In the genomic region with DNA sequence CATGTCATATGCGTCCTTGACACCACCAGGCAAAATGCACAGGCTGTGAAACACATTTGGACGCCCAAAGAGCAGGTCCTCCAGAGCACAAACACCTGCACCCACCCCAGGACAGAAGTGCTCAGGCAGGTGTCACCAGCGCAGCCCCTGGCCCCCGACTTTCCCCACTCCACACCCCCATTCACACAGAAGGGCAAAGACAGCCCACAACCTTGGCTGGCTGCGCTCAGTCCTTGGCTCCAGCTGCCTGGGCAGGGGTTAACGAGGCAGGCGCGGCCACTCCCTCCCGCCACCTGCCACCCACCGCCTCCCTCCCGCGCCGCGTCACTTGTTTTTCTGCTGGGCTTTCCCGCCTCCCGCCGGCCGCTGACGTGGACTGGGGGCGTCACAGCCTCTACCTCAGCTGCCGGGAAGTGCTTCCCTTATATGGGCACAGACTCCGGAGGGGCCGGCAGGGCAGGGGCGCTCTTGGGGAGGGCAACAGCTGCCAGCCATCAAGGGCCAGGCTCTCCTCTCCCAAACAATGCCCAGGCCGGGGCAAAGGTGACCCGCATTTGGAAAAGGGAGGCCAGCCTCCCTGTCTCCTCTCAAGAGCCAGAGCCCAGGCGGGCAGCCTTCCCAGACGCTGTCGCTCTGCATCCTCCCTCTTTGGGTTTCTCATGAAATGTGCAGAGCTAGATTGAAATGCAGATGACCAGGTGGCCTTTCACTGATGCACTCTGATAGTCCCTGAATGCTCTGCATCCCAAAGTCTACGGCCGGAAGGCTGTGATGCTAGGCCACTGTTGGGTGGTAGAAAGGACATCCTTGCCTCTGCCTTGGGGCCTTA, we compare ENCODE assay signal across 9 cellular contexts. TPM values are rescaled to one million over a fixed set of nuclear protein-coding genes. Genes with fewer than 3 reads are reported as not detected.
DNase-seq lines count a peak whose midpoint lies in the region; ATAC-seq, FAIRE-seq and TF ChIP-seq lines count a peak whose summit lies in the region.
"Had no signal": no experiment of that assay in that cellular context is flagged by ENCODE, and none has a peak within 500 bp of the region (broad histone marks: within the 10 kb centered on the region; RNA-seq: fewer than 3 reads in every experiment).

No MANE protein-coding gene starts in this region.

- no peaks in the 10 kb centered on the region for H3K9me3 Mint-ChIP-seq in chondrocyte (ENCODE audit: low read depth)

- H3K27ac Mint-ChIP-seq in chondrocyte (ENCODE audit: unreplicated experiment), result peak overlapping the region; percentile 54

- H3K4me1 Mint-ChIP-seq in chondrocyte (ENCODE audit: low read depth), result peaks cover 48% of the 10 kb centered on the region

- H3K4me3 Mint-ChIP-seq in chondrocyte (ENCODE audit: unreplicated experiment), result peak overlapping the region; percentile 40

- DNase-seq in GM12865 (ENCODE audit: low read depth) (peak; percentile 96), NCI-H2081 (lab: John Stamatoyannopoulos, UW) (peak; percentile 96), chondrocyte (ENCODE audit: low spot score) (no peak), left colon (peak; percentile 98 to 99), HTR-8/SVneo (ENCODE audit: insufficient read length, low spot score) (no peak)
- DNase-seq in activated CD4-positive, alpha-beta T cell treated with anti-CD3 and anti-CD28 coated beads for 48 hours, result peak; percentile 99
- peak; percentile 95 for DNase-seq in stimulated activated CD4-positive, alpha-beta T cell treated with anti-CD3 and anti-CD28 coated beads, Interleukin-1b, Interleukin-23, amount 100 ng/mL, for 1 hour (ENCODE audit: low read depth in 2 of 2)

- no peak for TF ChIP-seq CTCF in GM12865 (IDR thresholded peaks at IDR 0.05; ENCODE audit: insufficient read depth, low read depth, low read length, missing control alignments)
- TF ChIP-seq CTCF in chondrocyte (IDR thresholded peaks at IDR 0.05), result no peak

- H3K27me3 Mint-ChIP-seq in chondrocyte (ENCODE audit: low read depth), result no peaks in the 10 kb centered on the region

- peak overlapping the region; percentile 68 for H3K4me3 ChIP-seq in GM12865 (ENCODE audit: low read depth, low read length)

- FAIRE-seq in HTR-8/SVneo (lab: Jason Lieb, UNC), result no peak
- FAIRE-seq: islet of Langerhans had no signal

- intact Hi-C loops in left colon (cut with DNase I, micrococcal nuclease), result no loop called here

- ATAC-seq in HG02798 (IDR thresholded peaks at IDR 0.05; ENCODE audit: poor library complexity, unreplicated experiment) (peak; percentile 48), left colon (peak; percentile 73)

- H3K36me3 Mint-ChIP-seq in chondrocyte (ENCODE audit: low read depth), result no peaks in the 10 kb centered on the region

RNA-seq across cellular contexts. Expression of gene BTG2, which starts 14.8 kb away (rescaled TPM):
- total RNA-seq in chondrocyte (33.2 to 41.3 TPM (median 39.9 TPM) in 3 replicates), left colon (10 to 100 TPM; 70.5 to 76.9 TPM)

Comparison
In these comparisons a context has a peak if more than half of its experiments do, and no peak if none do; other contexts are left out.
1. DNase-seq: peak in GM12865 (single experiment), NCI-H2081 (2 of 2), activated CD4-positive, alpha-beta T cell treated with anti-CD3 and anti-CD28 coated beads for 48 hours (single experiment), left colon (2 of 2) and stimulated activated CD4-positive, alpha-beta T cell treated with anti-CD3 and anti-CD28 coated beads, Interleukin-1b, Interleukin-23, amount 100 ng/mL, for 1 hour (2 of 2); none in chondrocyte (single experiment) and HTR-8/SVneo (single experiment).